28 cellular contexts compared by ENCODE assay signal in the genomic region with DNA sequence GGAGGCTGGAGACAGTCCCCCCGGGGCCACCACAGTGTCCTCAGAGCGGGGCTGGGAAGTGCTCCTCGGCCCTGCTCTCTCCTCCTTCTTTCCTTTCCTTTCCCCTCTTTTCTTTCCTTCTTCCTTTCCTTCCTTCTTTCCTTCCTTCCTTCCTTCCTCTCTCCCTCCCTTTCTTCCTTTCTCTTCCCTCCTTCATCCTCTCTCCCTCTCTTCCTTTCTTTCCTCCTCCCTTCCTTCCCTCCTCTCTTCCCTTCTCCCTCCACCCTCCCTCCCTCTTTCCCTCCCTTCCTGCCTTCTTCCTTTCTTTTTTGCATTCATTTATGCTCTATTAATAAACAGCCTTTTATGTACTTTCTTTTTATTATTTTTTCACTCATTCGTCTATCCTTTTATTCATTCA.
"Had no signal": no experiment of that assay in that cellular context is flagged by ENCODE, and none has a peak within 500 bp of the region (broad histone marks: within the 10 kb centered on the region; RNA-seq: fewer than 3 reads in every experiment).

No MANE protein-coding gene starts in this region.

- H3K36me3 ChIP-seq: adrenal gland, ascending aorta, brain microvascular endothelial cell, breast epithelium, cardiac muscle cell had no signal

- ATAC-seq: activated naive CD4-positive, alpha-beta T cell treated with anti-CD3 and anti-CD28 coated beads, Interleukin-2, amount 50 U/mL, for 72 hours; activated naive CD8-positive, alpha-beta T cell treated with anti-CD3 and anti-CD28 coated beads, Interleukin-2, amount 50 U/mL, for 24 hours; activated T-cell treated with anti-CD3 and anti-CD28 coated beads, Interleukin-2, amount 50 U/mL, for 4 hours; activated T-cell treated with anti-CD3 and anti-CD28 coated beads, Interleukin-2, amount 50 U/mL, for 72 hours; activated T-helper 17 cell treated with anti-CD3 and anti-CD28 coated beads, Interleukin-2, amount 50 U/mL, for 72 hours; body of pancreas had no signal

- DNase-seq: activated effector memory CD4-positive, alpha-beta T cell treated with Interleukin-2 at 50 U/mL for 16 hours; activated gamma-delta T cell; activated gamma-delta T cell treated with Interleukin-2 at 50 U/mL for 16 hours; activated naive CD4-positive, alpha-beta T cell; activated naive CD4-positive, alpha-beta T cell treated with anti-CD3 and anti-CD28 coated beads for 36 hours; activated naive CD4-positive, alpha-beta T cell treated with anti-CD3 and anti-CD28 coated beads, Interleukin-2, amount 10 ng/mL, durations not matched to agents 7 days and 5 days; activated naive CD4-positive, alpha-beta T cell treated with anti-CD3 and anti-CD28 coated beads, Interleukin-2, amount 50 U/mL, for 16 hours; activated naive CD4-positive, alpha-beta T cell treated with Interleukin-2 at 50 U/mL for 16 hours; activated naive CD8-positive, alpha-beta T cell treated with anti-CD3 and anti-CD28 coated beads for 36 hours; activated naive CD8-positive, alpha-beta T cell treated with anti-CD3 and anti-CD28 coated beads, Interleukin-2, amount 10 ng/mL, durations not matched to agents 7 days and 5 days; activated naive CD8-positive, alpha-beta T cell treated with anti-CD3 and anti-CD28 coated beads, Interleukin-2, amount 50 U/mL, for 24 hours; activated T-cell treated with anti-CD3 and anti-CD28 coated beads, Interleukin-2, amount 50 U/mL, for 1 hour; activated T-cell treated with anti-CD3 and anti-CD28 coated beads, Interleukin-2, amount 50 U/mL, for 24 hours; activated T-cell treated with anti-CD3 and anti-CD28 coated beads, Interleukin-2, amount 50 U/mL, for 4 hours; activated T-cell treated with anti-CD3 and anti-CD28 coated beads, Interleukin-2, amount 50 U/mL, for 48 hours; activated T-cell treated with anti-CD3 and anti-CD28 coated beads, Interleukin-2, amount 50 U/mL, for 72 hours; adrenal gland; amniotic stem cell; aorta; body of pancreas; brain microvascular endothelial cell; central memory CD4-positive, alpha-beta T cell; cerebellar nuclear complex had no signal

- H3K27me3 ChIP-seq: adrenal gland, ascending aorta, body of pancreas, brain microvascular endothelial cell had no signal

- H3K9me3 ChIP-seq: adrenal gland, ascending aorta, body of pancreas, breast epithelium had no signal

- H3K27ac ChIP-seq: ascending aorta, body of pancreas, brain microvascular endothelial cell, breast epithelium, cardiac muscle cell had no signal

- H3K4me3 ChIP-seq: adrenal gland, ascending aorta, body of pancreas, breast epithelium, cardiac muscle cell had no signal

- H3K4me1 ChIP-seq: ascending aorta, breast epithelium had no signal
